8 cellular contexts compared by ENCODE assay signal in the genomic region with DNA sequence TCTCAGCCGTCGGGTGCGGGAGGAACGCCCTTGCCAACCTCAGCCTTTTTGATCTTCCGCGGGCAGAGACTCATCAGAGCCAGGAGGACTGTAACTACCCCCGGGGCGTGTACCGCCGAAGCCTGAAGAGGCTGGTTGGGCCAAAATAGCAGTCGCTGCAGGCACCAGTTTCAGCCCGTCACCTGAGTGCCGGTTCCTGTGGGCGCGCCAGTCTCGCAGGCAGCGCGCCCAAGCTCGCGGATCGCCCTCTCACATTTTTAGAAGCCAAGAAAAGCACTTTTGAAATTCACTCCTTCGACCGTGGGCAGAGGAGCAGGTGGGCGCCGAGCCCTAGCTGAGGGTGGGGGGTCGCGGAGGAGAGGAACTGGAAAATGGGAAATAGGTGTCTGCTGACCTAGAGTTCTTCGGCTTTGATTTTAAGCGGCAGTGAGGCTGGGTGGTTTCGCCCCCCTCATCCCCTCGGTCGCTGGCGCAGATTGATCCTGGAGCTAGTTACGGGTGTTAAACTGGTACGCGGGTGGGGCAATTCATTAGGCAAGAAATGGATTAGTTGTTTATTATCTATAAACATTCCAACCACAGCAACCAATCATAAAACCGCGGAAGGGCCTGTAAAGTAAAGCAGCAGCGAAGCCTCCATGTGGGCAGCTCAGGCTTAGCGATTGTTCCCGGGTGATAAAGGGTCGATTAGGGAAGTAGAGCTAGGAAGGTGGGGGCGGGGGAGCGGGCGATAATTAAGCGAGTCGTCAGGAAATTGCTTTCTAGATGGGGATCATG.
DNase-seq lines count a peak whose midpoint lies in the region; ATAC-seq and TF ChIP-seq lines count a peak whose summit lies in the region.

No MANE protein-coding gene starts in this region.

- no peaks in the 10 kb centered on the region for H3K9me3 Mint-ChIP-seq in type B pancreatic cell

- TF ChIP-seq CTCF in AG09309 (IDR thresholded peaks at IDR 0.05; ENCODE audit: control insufficient read depth, insufficient read depth, low read depth, low read length, missing control alignments) (no peak), type B pancreatic cell (conservative IDR thresholded peaks at IDR 0.05) (no peak)

- ATAC-seq in GM21737 (IDR thresholded peaks at IDR 0.05; ENCODE audit: unreplicated experiment) = no peak

- H3K36me3 Mint-ChIP-seq in type B pancreatic cell = peaks cover 5% of the 10 kb centered on the region

- H4K20me1 ChIP-seq in GM23248 (ENCODE audit: insufficient read depth) = no peaks in the 10 kb centered on the region

- H3K4me3 Mint-ChIP-seq in type B pancreatic cell = peak overlapping the region; percentile 82

- no peaks in the 10 kb centered on the region for H3K36me3 ChIP-seq in GM23248 (ENCODE audit: low read depth)
- H3K36me3 ChIP-seq in SJCRH30 = no peaks in the 10 kb centered on the region

- in situ Hi-C loops in GM23248 (cut with MboI) = no loop called here

- WGBS in GM23248 (ENCODE audit: low coverage in 1 of 2, low lambda C conversion rate in 2 of 2, missing lambda C conversion rate in 2 of 2), 2 experiments = 25 to 29% methylated on average over 47 of the region's 47 CpGs

- H3K27ac Mint-ChIP-seq in type B pancreatic cell = peak overlapping the region; percentile 62

- H3K4me3 ChIP-seq in AG09309 (ENCODE audit: control insufficient read depth, low read depth, low read length) (peak overlapping the region; percentile 9; the same call in 1 of the 2 replicates), GM23248 (peak overlapping the region; percentile 63), SJCRH30 (no peak overlapping the region)

- no peak for DNase-seq in AG09309 (ENCODE audit: low read depth)
- DNase-seq in GM23248 = peak; percentile 39
- DNase-seq in activated T-cell treated with anti-CD3 and anti-CD28 coated beads, Interleukin-2, amount 50 U/mL, for 48 hours = peak; percentile 37 to 39
- DNase-seq in iPS-NIHi7 (ENCODE audit: extremely low spot score) = peak; percentile 62
- no peak for DNase-seq in type B pancreatic cell (ENCODE audit: extremely low spot score, unreplicated experiment)
- DNase-seq in SJCRH30 = no peak
- no peak for DNase-seq in effector CD8-positive, alpha-beta T cell (lab: John Stamatoyannopoulos, UW)

- H3K4me1 Mint-ChIP-seq in type B pancreatic cell (ENCODE audit: unreplicated experiment) = peaks cover 41% of the 10 kb centered on the region

- H3F3A ChIP-seq in GM23248 (ENCODE audit: insufficient read depth) = 0 out of 2 replicates have a peak, but pooled peaks cover 11% of the 10 kb centered on the region

- no peaks in the 10 kb centered on the region for H3K79me2 ChIP-seq in GM23248 (ENCODE audit: insufficient read depth)

- no peak overlapping the region for H3K9ac ChIP-seq in GM23248

- H3K4me1 ChIP-seq in GM23248 (ENCODE audit: insufficient read depth) (peaks cover 19% of the 10 kb centered on the region), SJCRH30 (peaks cover 7% of the 10 kb centered on the region; the same call in 1 of the 2 replicates)

- H2AFZ ChIP-seq in GM23248 = peak overlapping the region; percentile 85

- H3K27me3 ChIP-seq in GM23248 (replicated peaks; ENCODE audit: insufficient read depth) (peaks cover 8% of the 10 kb centered on the region; the same call in 1 of the 2 replicates), SJCRH30 (no peaks in the 10 kb centered on the region)

- H3K27me3 Mint-ChIP-seq in type B pancreatic cell = peaks cover 99% of the 10 kb centered on the region

- H3K9me2 ChIP-seq in GM23248 (ENCODE audit: insufficient read depth) = no peaks in the 10 kb centered on the region

- H3K9me3 ChIP-seq in GM23248 (ENCODE audit: low read depth) (no peaks in the 10 kb centered on the region), SJCRH30 (replicated peaks) (no peaks in the 10 kb centered on the region)

- H3K27ac ChIP-seq in GM23248 (no peak overlapping the region), SJCRH30 (no peak overlapping the region)

- peak overlapping the region; percentile 73 for H3K4me2 ChIP-seq in GM23248 (ENCODE audit: unreplicated experiment)

Comparison
In these comparisons a context has a peak if more than half of its experiments do, and no peak if none do; other contexts are left out.
1. DNase-seq: peak in GM23248 (single experiment), activated T-cell treated with anti-CD3 and anti-CD28 coated beads, Interleukin-2, amount 50 U/mL, for 48 hours (2 of 2) and iPS-NIHi7 (single experiment); none in AG09309 (single experiment), type B pancreatic cell (single experiment), SJCRH30 (0 of 2) and effector CD8-positive, alpha-beta T cell (single experiment).